In genomic region chr16:66188786-66189725, GRCh38 we compare ENCODE assay signal across 13 cellular contexts.
A peak's percentile ranks its signal among the peaks of the same experiment; 100 is the strongest.
DNase-seq lines count a peak whose midpoint lies in the region; ATAC-seq, FAIRE-seq and TF ChIP-seq lines count a peak whose summit lies in the region.
"Had no signal": no experiment of that assay in that cellular context is flagged by ENCODE, and none has a peak within 500 bp of the region (broad histone marks: within the 10 kb centered on the region; RNA-seq: fewer than 3 reads in every experiment).

No MANE protein-coding gene starts in this region.

- H3K4me1 ChIP-seq in GM23248 (ENCODE audit: insufficient read depth): peaks cover 17% of the 10 kb centered on the region
- H3K4me1 ChIP-seq in kidney (ENCODE audit: control insufficient read depth in 1 of 2, insufficient read depth in 1 of 2, low read depth in 1 of 2, low read length in 2 of 2): no peaks in the 10 kb centered on the region

- no peak overlapping the region for H2AFZ ChIP-seq in GM23248

- intact Hi-C loops in kidney (cut with DNase I): no loop called here

- H3K9me2 ChIP-seq in GM23248 (ENCODE audit: insufficient read depth): no peaks in the 10 kb centered on the region

- DNase-seq in GM23248 (no peak), caudate nucleus (lab: John Stamatoyannopoulos, UW) (peak in 5 of 61 donors; percentile 3 to 18 (median 12)), kidney (peak; percentile 78), substantia nigra (lab: John Stamatoyannopoulos, UW) (peak in 16 of 49 donors; percentile 2 to 36 (median 10)), COR-L47 (lab: John Stamatoyannopoulos, UW) (no peak)
- DNase-seq in activated naive CD4-positive, alpha-beta T cell treated with anti-CD3 and anti-CD28 coated beads, Interleukin-2, amount 50 U/mL, for 16 hours: no peak
- DNase-seq: activated T-cell treated with anti-CD3 and anti-CD28 coated beads, Interleukin-2, amount 50 U/mL, for 4 hours; KG1; NCI-H345; nephron progenitor cell; stimulated activated CD4-positive, alpha-beta T cell treated with anti-CD3 and anti-CD28 coated beads, Interleukin-2, amount 100 ng/mL, for 24 hours had no signal

- 83 to 85% methylated on average over 10 of the region's 10 CpGs for WGBS in GM23248 (ENCODE audit: low coverage in 1 of 2, low lambda C conversion rate in 2 of 2, missing lambda C conversion rate in 2 of 2), 2 experiments

- FAIRE-seq in kidney (lab: Jason Lieb, UNC): no peak

- H3K9ac ChIP-seq in GM23248: no peak overlapping the region
- no peak overlapping the region for H3K9ac ChIP-seq in kidney (ENCODE audit: low read length in 2 of 2)

- H3K27ac ChIP-seq in GM23248 (peak overlapping the region; percentile 13; the same call in 1 of the 2 replicates), caudate nucleus (ENCODE audit: low read depth, low read length) (peak overlapping the region; percentile 31), kidney (ENCODE audit: low read depth in 2 of 2, low read length in 2 of 2) (no peak overlapping the region), substantia nigra (ENCODE audit: low read depth, low read length, poor library complexity, severe bottlenecking) (peak overlapping the region; percentile 27)

- H3K4me3 ChIP-seq in GM23248 (no peak overlapping the region), kidney (ENCODE audit: low read length in 2 of 2) (no peak overlapping the region)

- H3K79me2 ChIP-seq in GM23248 (ENCODE audit: insufficient read depth): no peaks in the 10 kb centered on the region

- peaks cover 20% of the 10 kb centered on the region for H3F3A ChIP-seq in GM23248 (ENCODE audit: insufficient read depth)

- H3K9me3 ChIP-seq in GM23248 (ENCODE audit: low read depth): no peaks in the 10 kb centered on the region
- H3K9me3 ChIP-seq in kidney (ENCODE audit: control insufficient read depth in 1 of 2, low read length in 2 of 2): no peaks in the 10 kb centered on the region

- no peak for ATAC-seq in GM19395 (IDR thresholded peaks at IDR 0.05; ENCODE audit: unreplicated experiment)
- no peak for ATAC-seq in GM21723 (IDR thresholded peaks at IDR 0.05; ENCODE audit: unreplicated experiment)
- ATAC-seq: activated T-cell treated with anti-CD3 and anti-CD28 coated beads, Interleukin-2, amount 50 U/mL, for 4 hours had no signal

- no peak for TF ChIP-seq CTCF in kidney (IDR thresholded peaks at IDR 0.05; ENCODE audit: borderline replicate concordance, extremely low read depth, insufficient read depth)

- H3K36me3 ChIP-seq in GM23248 (ENCODE audit: low read depth) (no peaks in the 10 kb centered on the region), kidney (ENCODE audit: control insufficient read depth in 1 of 2, insufficient read depth in 2 of 2, low read length in 2 of 2) (no peaks in the 10 kb centered on the region)

- H3K4me2 ChIP-seq in GM23248 (ENCODE audit: unreplicated experiment): peak overlapping the region; percentile 34

- in situ Hi-C loops in GM23248 (cut with MboI): no loop called here

- H4K20me1 ChIP-seq in GM23248 (ENCODE audit: insufficient read depth): no peaks in the 10 kb centered on the region

- no peaks in the 10 kb centered on the region for H3K27me3 ChIP-seq in GM23248 (replicated peaks; ENCODE audit: insufficient read depth)

Comparison
In these comparisons a context has a peak if more than half of its experiments do, and no peak if none do; other contexts are left out.
1. H3K27ac ChIP-seq: peak in GM23248 (single experiment), caudate nucleus (single experiment) and substantia nigra (single experiment); none in kidney (0 of 2).